In the genomic region with DNA sequence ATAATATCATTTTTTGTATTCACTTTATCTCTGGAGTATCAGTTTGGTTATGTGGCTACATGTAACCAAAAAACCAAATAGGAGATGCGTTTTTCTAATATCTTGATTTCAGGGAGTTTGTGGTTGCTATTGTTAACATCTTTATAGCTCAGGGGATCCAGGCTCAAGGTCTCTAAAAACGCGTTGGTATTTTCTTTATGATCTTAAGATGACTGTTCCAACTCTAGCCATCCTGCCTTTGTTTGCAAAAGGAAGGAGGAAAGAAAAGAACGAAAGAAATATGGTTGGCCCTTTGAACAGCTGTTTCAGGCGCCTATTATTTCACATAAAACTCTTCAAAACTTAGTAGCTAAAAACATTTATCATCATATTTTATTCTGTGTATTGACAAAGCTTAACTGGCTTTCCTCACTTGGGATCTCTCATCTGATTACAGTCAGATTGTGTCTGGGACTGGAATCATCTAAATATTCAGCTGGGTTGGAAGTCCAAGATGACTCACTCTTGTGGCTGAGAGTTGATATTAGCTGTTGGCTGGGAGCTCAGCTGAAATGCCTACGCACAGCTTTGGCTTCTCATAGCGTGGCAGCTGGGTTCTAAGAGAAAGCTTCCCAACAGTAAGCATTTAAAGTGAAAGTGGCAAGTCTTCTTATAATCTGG, we compare ENCODE assay signal across 11 cellular contexts.
DNase-seq lines count a peak whose midpoint lies in the region; ATAC-seq, FAIRE-seq and TF ChIP-seq lines count a peak whose summit lies in the region.
"Had no signal": no experiment of that assay in that cellular context is flagged by ENCODE, and none has a peak within 500 bp of the region (broad histone marks: within the 10 kb centered on the region; RNA-seq: fewer than 3 reads in every experiment).

No MANE protein-coding gene starts in this region.

- no peak for FAIRE-seq in A549 (lab: Jason Lieb, UNC)
- no peak for FAIRE-seq in bronchial epithelial cell (lab: Jason Lieb, UNC)

- no peak for TF ChIP-seq POLR2A in A549 (IDR thresholded peaks at IDR 0.05; ENCODE audit: low read length)

- no peak for TF ChIP-seq RAD21 in A549 (conservative IDR thresholded peaks at IDR 0.05 in 1 of 2, IDR thresholded peaks at IDR 0.05 in 1 of 2)

- H3K9me3 ChIP-seq in A549: no peaks in the 10 kb centered on the region
- H3K9me3 ChIP-seq: vagina had no signal

- no peak overlapping the region for H3K4me3 ChIP-seq in A549
- H3K4me3 ChIP-seq in bronchial epithelial cell (ENCODE audit: low read depth, low read length): no peak overlapping the region

- peak overlapping the region; percentile 48 for H3K4me2 ChIP-seq in A549

- CTCF ChIA-PET in A549 (lab: Yijun Ruan, JAX): no interaction called here
- CTCF ChIA-PET in GM10248 (lab: Yijun Ruan, JAX): interaction anchor here (0.6 to 0.7 kb wide), 3 partner anchors 9 to 28 kb away, joined by 3 read pairs; no protein-coding TSS in a partner anchor

- H3K36me3 ChIP-seq in bronchial epithelial cell (ENCODE audit: control insufficient read depth, insufficient read depth, low read length): no peaks in the 10 kb centered on the region
- H3K36me3 ChIP-seq: vagina had no signal

- POLR2A ChIA-PET in A549 (lab: Yijun Ruan, JAX): interaction anchor here (1.2 kb wide), 1 partner anchor 61 kb away, joined by 5 read pairs; a partner anchor contains a TSS
- POLR2A ChIA-PET in GM10248 (lab: Yijun Ruan, JAX): no interaction called here

- peak; percentile 6 to 64 for DNase-seq in A549 (ENCODE audit: low read depth in 1 of 2, low spot score in 1 of 2)
- DNase-seq in LHCN-M2 (ENCODE audit: low read depth): peak; percentile 98
- peak; percentile 76 for DNase-seq in bronchial epithelial cell (ENCODE audit: low read depth)
- DNase-seq in kidney tubule cell (ENCODE audit: low spot score): peak; percentile 82
- no peak for DNase-seq in GM19238 (ENCODE audit: insufficient read length, low spot score)
- DNase-seq in activated gamma-delta T cell treated with Interleukin-2 at 50 U/mL for 16 hours: no peak
- DNase-seq in GM10248 (ENCODE audit: extremely low spot score): no peak
- no peak for DNase-seq in NCI-H82 treated with DMSO at 0.1 percent for 48 hours (lab: John Stamatoyannopoulos, UW; ENCODE audit: unreplicated experiment)

- peak; percentile 91 to 95 for ATAC-seq in A549

- H3K4me1 ChIP-seq in A549: peaks cover 7% of the 10 kb centered on the region; the same call in 1 of the 3 replicates
- H3K4me1 ChIP-seq: parathyroid adenoma had no signal

- no peak for TF ChIP-seq EP300 in A549 (IDR thresholded peaks at IDR 0.05)

- TF ChIP-seq CTCF in A549 (IDR thresholded peaks at IDR 0.05) (no peak), bronchial epithelial cell (IDR thresholded peaks at IDR 0.05; ENCODE audit: insufficient read depth, low read length, severe bottlenecking) (no peak), GM10248 (IDR thresholded peaks at IDR 0.05; ENCODE audit: control extremely low read depth, extremely low read depth, low read depth, missing control alignments) (no peak)

- no peak overlapping the region for H3K27ac ChIP-seq in A549
- H3K27ac ChIP-seq: parathyroid adenoma, vagina, VCaP had no signal

- no peaks in the 10 kb centered on the region for H3K27me3 ChIP-seq in bronchial epithelial cell (ENCODE audit: control insufficient read depth, insufficient read depth, low read length)
- H3K27me3 ChIP-seq: vagina had no signal

- 24% methylated on average over 7 of the region's 7 CpGs for WGBS in A549 (ENCODE audit: missing lambda C conversion rate)

TF ChIP-seq in A549, 52 proteins besides CTCF, POLR2A, EP300 and RAD21:
- TF ChIP-seq ESRRA (IDR thresholded peaks at IDR 0.05; ENCODE audit: borderline replicate concordance, low read length) (no peak), FOSL2 (IDR thresholded peaks at IDR 0.05) (no peak), FOSL2 (CRISPR knock-in tag; IDR thresholded peaks at IDR 0.05) (peak; percentile 59)

Comparison
In these comparisons a context has a peak if more than half of its experiments do, and no peak if none do; other contexts are left out.
1. DNase-seq: peak in A549 (2 of 2), LHCN-M2 (single experiment), bronchial epithelial cell (single experiment) and kidney tubule cell (single experiment); none in GM19238 (single experiment), activated gamma-delta T cell treated with Interleukin-2 at 50 U/mL for 16 hours (single experiment), GM10248 (single experiment) and NCI-H82 treated with DMSO at 0.1 percent for 48 hours (single experiment).